ENCODE assay signal across 7 cellular contexts in the genomic region with DNA sequence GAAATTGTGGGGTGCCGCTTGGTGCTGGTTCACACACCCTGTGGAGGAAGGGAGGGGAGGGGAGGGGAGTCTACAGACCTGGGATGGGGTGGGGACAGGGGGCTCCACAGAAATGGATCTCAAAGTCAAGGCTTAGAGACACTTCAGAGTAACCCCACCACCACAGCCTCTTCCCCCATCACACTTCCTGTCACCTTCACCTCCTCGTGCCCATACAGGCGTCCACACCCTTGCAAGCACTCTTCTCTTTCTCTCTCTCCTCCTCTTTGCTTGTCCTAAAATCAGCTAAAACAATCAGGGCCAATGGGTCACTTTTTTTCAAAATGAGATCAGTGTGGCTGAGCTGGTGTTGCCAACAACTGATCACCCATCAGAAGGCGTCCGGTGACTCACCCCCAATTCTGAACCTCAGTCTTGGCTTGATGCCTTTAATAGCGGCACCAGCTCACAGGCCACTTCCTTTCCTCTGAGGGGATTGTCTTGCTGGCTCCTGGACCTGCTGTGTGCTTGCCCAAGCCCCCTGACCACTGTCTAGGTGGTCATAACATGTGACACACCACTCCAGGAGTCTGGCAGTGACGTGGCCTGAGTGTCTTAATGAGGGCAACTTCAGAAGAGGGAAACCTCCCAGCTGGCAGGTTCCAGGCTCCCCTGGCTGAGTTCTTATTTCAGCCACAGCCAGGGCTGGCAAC. TPM values are rescaled to one million over a fixed set of nuclear protein-coding genes. Genes with fewer than 3 reads are reported as not detected.
DNase-seq lines count a peak whose midpoint lies in the region; ATAC-seq and TF ChIP-seq lines count a peak whose summit lies in the region.

No MANE protein-coding gene starts in this region.

- TF ChIP-seq RAD21 in neural cell (conservative IDR thresholded peaks at IDR 0.05): no peak

- H3F3A ChIP-seq in neural cell (ENCODE audit: insufficient read depth, low read length, poor library complexity, severe bottlenecking): no peaks in the 10 kb centered on the region

- peak overlapping the region; percentile 89 for H3K4me3 Mint-ChIP-seq in T-helper 17 cell

- H2AFZ ChIP-seq in neural cell (ENCODE audit: low read depth, low read length): no peak overlapping the region

- no peaks in the 10 kb centered on the region for H3K9me2 ChIP-seq in neural cell (ENCODE audit: insufficient read depth, low read length)

- H3K9me3 ChIP-seq in T-helper 17 cell (ENCODE audit: control insufficient read depth, low read length, poor library complexity, severe bottlenecking) (no peaks in the 10 kb centered on the region), neural cell (ENCODE audit: low read length) (no peaks in the 10 kb centered on the region), HAP-1 (no peaks in the 10 kb centered on the region)

- peaks cover 15% of the 10 kb centered on the region for H3K79me2 ChIP-seq in neural cell (replicated peaks; ENCODE audit: insufficient read depth, low read length)

- no peak overlapping the region for H3K9ac ChIP-seq in neural cell (ENCODE audit: low read length)

- no peak for TF ChIP-seq EP300 in neural cell (conservative IDR thresholded peaks at IDR 0.05; ENCODE audit: poor library complexity, severe bottlenecking)

- H3K36me3 Mint-ChIP-seq in T-helper 17 cell (ENCODE audit: low read depth): peaks cover 14% of the 10 kb centered on the region

- peak; percentile 59 for ATAC-seq in T-helper 17 cell

- H3K4me1 ChIP-seq in HAP-1: peaks cover 21% of the 10 kb centered on the region

- TF ChIP-seq CTCF in choroid plexus epithelial cell (conservative IDR thresholded peaks at IDR 0.05; ENCODE audit: low read depth, low read length): no peak
- TF ChIP-seq CTCF in neural cell (IDR thresholded peaks at IDR 0.05; ENCODE audit: poor library complexity, severe bottlenecking): no peak
- TF ChIP-seq CTCF in coronary artery (IDR thresholded peaks at IDR 0.05): no peak

- in situ Hi-C loops in HAP-1 (cut with MboI; ENCODE audit: low sequenced_read_pairs): no loop called here

- H3K36me3 ChIP-seq in neural cell (ENCODE audit: insufficient read depth, low read length) (no peaks in the 10 kb centered on the region), HAP-1 (replicated peaks) (no peaks in the 10 kb centered on the region)

- peak; percentile 66 for DNase-seq in HS-27A (ENCODE audit: low read depth)
- DNase-seq in T-helper 17 cell: no peak
- DNase-seq in choroid plexus epithelial cell (ENCODE audit: low read depth): peak; percentile 54
- DNase-seq in HAP-1 (ENCODE audit: low spot score in 2 of 2): no peak
- DNase-seq in coronary artery (ENCODE audit: low spot score): no peak
- no peak for DNase-seq in HuH-7.5 (ENCODE audit: low spot score)

- H3K27me3 Mint-ChIP-seq in T-helper 17 cell: peaks cover 44% of the 10 kb centered on the region

- no peak overlapping the region for H3K4me2 ChIP-seq in neural cell (ENCODE audit: low read length)

- H3K27ac ChIP-seq in neural cell (ENCODE audit: low read length): no peak overlapping the region
- no peak overlapping the region for H3K27ac ChIP-seq in coronary artery

- H3K4me1 Mint-ChIP-seq in T-helper 17 cell: peaks cover 23% of the 10 kb centered on the region

- no peak overlapping the region for H3K27ac Mint-ChIP-seq in T-helper 17 cell

- H3K27me3 ChIP-seq in neural cell (ENCODE audit: insufficient read depth, low read depth, low read length): no peaks in the 10 kb centered on the region
- H3K27me3 ChIP-seq in HAP-1 (ENCODE audit: low read depth): peaks cover 3% of the 10 kb centered on the region; the same call in 1 of the 2 replicates

- no peaks in the 10 kb centered on the region for H4K20me1 ChIP-seq in neural cell (ENCODE audit: insufficient read depth)

- no peak overlapping the region for H3K4me3 ChIP-seq in choroid plexus epithelial cell (ENCODE audit: low read depth, low read length)
- H3K4me3 ChIP-seq in neural cell (ENCODE audit: low read length): peak overlapping the region; percentile 88
- H3K4me3 ChIP-seq in HAP-1: no peak overlapping the region
- H3K4me3 ChIP-seq in coronary artery: no peak overlapping the region

TF ChIP-seq in neural cell, 6 proteins besides CTCF, POLR2A, EP300 and RAD21:
- TF ChIP-seq EZH2 (IDR thresholded peaks at IDR 0.05; ENCODE audit: borderline replicate concordance, insufficient read depth, low read length, poor library complexity, severe bottlenecking): no peak
- TF ChIP-seq POLR2AphosphoS5 (IDR thresholded peaks at IDR 0.05): no peak
- TF ChIP-seq SMC3 (conservative IDR thresholded peaks at IDR 0.05; ENCODE audit: poor library complexity): no peak
- no peak for TF ChIP-seq TAF1 (IDR thresholded peaks at IDR 0.05; ENCODE audit: low read depth)
- TF ChIP-seq REST (IDR thresholded peaks at IDR 0.05; ENCODE audit: borderline replicate concordance): no peak
- no peak for TF ChIP-seq MXI1 (conservative IDR thresholded peaks at IDR 0.05; ENCODE audit: poor library complexity, severe bottlenecking)

RNA-seq across cellular contexts. Expression of gene DRAXIN, which starts 1.5 kb away (rescaled TPM):
- total RNA-seq in T-helper 17 cell: under 1 TPM in 1 of 2 donors, not detected in 1; 0.17 TPM
- polyA plus RNA-seq in neural cell: 33.5 and 35.5 TPM in 2 replicates
- polyA minus RNA-seq in neural cell: 69.0 and 75.7 TPM in 2 replicates

RNA-seq across cellular contexts. Expression of gene MAD2L2, which starts 12.1 kb away (rescaled TPM):
- total RNA-seq in T-helper 17 cell: 10 to 100 TPM; 23.2 to 28.1 TPM
- polyA plus RNA-seq in neural cell: 182 and 203 TPM in 2 replicates
- polyA minus RNA-seq in neural cell: 88.1 and 104 TPM in 2 replicates

RNA-seq across cellular contexts. Expression of gene FBXO6, which starts 29.0 kb away (rescaled TPM):
- 1 to 10 TPM; 2.7 to 4.2 TPM for total RNA-seq in T-helper 17 cell
- polyA plus RNA-seq in neural cell: 0.68 and 2.3 TPM in 2 replicates
- polyA minus RNA-seq in neural cell: 0.69 and 1.2 TPM in 2 replicates

RNA-seq across cellular contexts. Expression of gene FBXO44, which starts 38.4 kb away (rescaled TPM):
- 10 to 100 TPM; 36.2 to 36.5 TPM for total RNA-seq in T-helper 17 cell
- 119 and 126 TPM in 2 replicates for polyA plus RNA-seq in neural cell
- polyA minus RNA-seq in neural cell: 47.3 and 56.0 TPM in 2 replicates

RNA-seq across cellular contexts. Expression of gene FBXO2, which starts 38.8 kb away (rescaled TPM):
- 1 to 10 TPM; 1.3 to 2.2 TPM for total RNA-seq in T-helper 17 cell
- polyA plus RNA-seq in neural cell: 16.6 and 24.7 TPM in 2 replicates
- polyA minus RNA-seq in neural cell: 6.8 and 8.3 TPM in 2 replicates

Comparison
In these comparisons a context has a peak if more than half of its experiments do, and no peak if none do; other contexts are left out.
1. DNase-seq: peak in HS-27A (single experiment) and choroid plexus epithelial cell (single experiment); none in T-helper 17 cell (0 of 3), HAP-1 (0 of 2), coronary artery (single experiment) and HuH-7.5 (single experiment).